In the genomic region with DNA sequence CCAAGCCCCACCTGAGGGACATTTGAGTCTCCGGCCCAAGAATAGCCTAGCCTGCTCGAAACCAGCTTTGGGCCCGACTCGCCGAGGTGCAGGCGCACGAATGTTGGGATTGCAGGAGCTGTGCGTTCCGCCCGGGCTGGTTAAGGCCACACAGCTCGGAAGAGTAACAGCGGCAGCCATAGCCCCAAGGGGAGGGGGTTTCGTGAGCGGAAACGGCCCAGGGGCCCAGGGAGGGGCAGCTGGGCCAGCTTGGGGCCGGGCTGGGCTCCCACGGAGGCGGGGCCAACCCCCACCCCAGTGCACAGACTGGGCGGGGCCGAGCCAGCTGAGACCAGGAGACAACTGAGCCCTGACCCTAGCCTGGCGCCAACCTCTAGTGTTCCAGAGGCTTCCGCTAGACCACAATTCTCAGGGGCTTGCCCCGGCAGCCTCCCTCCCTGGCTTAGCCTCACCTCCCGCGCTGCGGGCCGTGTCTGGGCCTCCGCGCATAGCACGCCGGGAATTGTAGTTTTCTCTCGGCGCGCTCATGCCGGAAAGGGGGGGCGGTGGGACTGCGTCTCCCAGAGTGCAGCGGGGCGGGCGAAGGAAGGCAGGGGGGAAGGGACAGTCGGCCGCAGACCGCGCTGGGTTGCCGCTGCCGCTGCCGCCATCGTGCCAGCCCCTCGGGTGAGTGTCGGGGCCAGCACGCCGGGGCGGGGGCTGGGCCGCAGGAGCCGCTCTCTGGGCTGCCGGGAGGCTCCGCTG, we compare ENCODE assay signal across 8 cellular contexts. TPM values are rescaled to one million over a fixed set of nuclear protein-coding genes. Genes with fewer than 3 reads are reported as not detected.
DNase-seq lines count a peak whose midpoint lies in the region; ATAC-seq and TF ChIP-seq lines count a peak whose summit lies in the region.

Gene NUTF2 (plus strand): TSS at position 614 of the 744 bp plus-strand sequence. CDS start 18,198 bp downstream, outside the sequence.

- H3K4me3 ChIP-seq in epithelial cell of esophagus (ENCODE audit: low read length) = peak within 1 kb of the TSS; percentile 74
- peak within 1 kb of the TSS; percentile 91 for H3K4me3 ChIP-seq in mucosa of descending colon

- DNase-seq in DMS 273 (lab: John Stamatoyannopoulos, UW; ENCODE audit: unreplicated experiment) (peak; percentile 99), OCI-M2 (lab: John Stamatoyannopoulos, UW; ENCODE audit: unreplicated experiment) (peak; percentile 84), activated T-cell treated with anti-CD3 and anti-CD28 coated beads for 4 hours (peak; percentile 94), epithelial cell of esophagus (ENCODE audit: low read depth) (peak; percentile 94), mucosa of descending colon (peak; percentile 97 to 98 (median 98))
- peak; percentile 88 to 90 for DNase-seq in stimulated activated CD8-positive, alpha-beta memory T cell treated with anti-CD3 and anti-CD28 coated beads, Interleukin-4, amount 100 ng/mL, for 4 hours (ENCODE audit: low read depth in 2 of 2, low spot score in 1 of 2)

- H3K9me3 Mint-ChIP-seq in IgD-negative memory B cell = no peaks in the 10 kb centered on the region

- intact Hi-C loops in mucosa of descending colon (cut with DNase I, micrococcal nuclease) = no loop called here

- H3K27me3 Mint-ChIP-seq in IgD-negative memory B cell = no peaks in the 10 kb centered on the region

- H3K27ac Mint-ChIP-seq in IgD-negative memory B cell = peak within 1 kb of the TSS; percentile 83 to 90 (median 89)

- H3K4me1 ChIP-seq in mucosa of descending colon (ENCODE audit: low read depth) = peaks cover 40% of the 10 kb centered on the region

- no peaks in the 10 kb centered on the region for H3K9me3 ChIP-seq in mucosa of descending colon

- peaks cover 28 to 38% (median 30%) of the 10 kb centered on the region in 3 donors for H3K4me1 Mint-ChIP-seq in IgD-negative memory B cell

- no peaks in the 10 kb centered on the region for H3K36me3 ChIP-seq in mucosa of descending colon (ENCODE audit: low read depth)

- TF ChIP-seq CTCF in epithelial cell of esophagus (IDR thresholded peaks at IDR 0.05; ENCODE audit: insufficient read depth, low read depth, low read length, missing control alignments) (no peak), mucosa of descending colon (IDR thresholded peaks at IDR 0.05) (no peak)

- peak within 1 kb of the TSS; percentile 84 to 96 (median 94) for H3K4me3 Mint-ChIP-seq in IgD-negative memory B cell

- peak; percentile 51 for ATAC-seq in GM21528 (IDR thresholded peaks at IDR 0.05; ENCODE audit: low FRiP score, unreplicated experiment)
- ATAC-seq in mucosa of descending colon = peak; percentile 83

- no peaks in the 10 kb centered on the region for H3K36me3 Mint-ChIP-seq in IgD-negative memory B cell

RNA-seq across cellular contexts. Expression of gene NUTF2, which starts in this region (rescaled TPM):
- 111 TPM for polyA plus RNA-seq in IgD-negative memory B cell
- 10 to 100 TPM; 56.0 to 69.3 (median 58.0) TPM for total RNA-seq in mucosa of descending colon

Comparison
In these comparisons a context has a peak if more than half of its experiments do, and no peak if none do; other contexts are left out.
1. Peak in every context shown above with its lines: DNase-seq, ATAC-seq and H3K4me3 ChIP-seq.